8 cellular contexts compared by ENCODE assay signal in the genomic region with DNA sequence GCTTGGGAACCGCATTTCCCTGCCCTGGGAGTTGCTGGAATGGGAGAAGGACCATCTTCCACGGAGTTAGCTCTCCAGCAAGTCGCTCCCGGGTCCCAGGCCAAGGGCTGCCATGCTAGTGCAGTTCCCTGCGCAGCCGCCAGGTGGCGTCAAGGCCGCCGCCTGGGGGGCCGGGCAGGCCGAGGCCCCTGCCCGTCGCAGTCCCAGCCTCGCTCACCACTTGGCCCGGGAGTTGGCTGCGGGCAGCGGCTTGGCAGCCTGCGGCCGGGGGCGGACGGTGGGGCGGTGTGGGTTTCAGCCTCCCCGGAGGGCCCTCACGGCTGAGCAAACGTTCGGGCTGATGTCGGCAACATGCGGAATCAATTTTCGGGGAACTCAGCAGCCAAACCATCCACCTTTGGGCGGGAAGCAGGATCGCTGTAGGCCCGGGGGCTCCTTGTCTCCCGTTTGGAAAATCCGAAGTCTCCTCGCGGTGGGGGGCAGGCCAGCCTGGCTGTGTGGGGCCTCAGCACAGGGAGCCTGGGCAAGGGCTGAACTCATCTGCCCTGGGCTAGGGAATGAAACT.
DNase-seq lines count a peak whose midpoint lies in the region; ATAC-seq and TF ChIP-seq lines count a peak whose summit lies in the region.

No MANE protein-coding gene starts in this region.

- no peaks in the 10 kb centered on the region for H3K4me1 Mint-ChIP-seq in activated T-helper 17 cell treated with anti-CD3 and anti-CD28 coated beads, Interleukin-2, amount 50 U/mL, for 72 hours

- DNase-seq in astrocyte of the hippocampus (ENCODE audit: low read depth, low spot score) (peak; percentile 40), left lung (peak in 1 of 2 donors; percentile 83), NCI-H1694 treated with DMSO at 0.1 percent for 48 hours (lab: John Stamatoyannopoulos, UW) (no peak), NCI-H1105 (lab: John Stamatoyannopoulos, UW) (no peak), NCI-H2171 treated with DMSO at 0.1 percent for 48 hours (lab: John Stamatoyannopoulos, UW) (no peak)

- ATAC-seq in HG03064 (IDR thresholded peaks at IDR 0.05; ENCODE audit: low read depth, unreplicated experiment) (peak; percentile 73), left lung (peak; percentile 66)
- no peak for ATAC-seq in activated T-helper 17 cell treated with anti-CD3 and anti-CD28 coated beads, Interleukin-2, amount 50 U/mL, for 72 hours (replicated peaks)

- H3K4me3 ChIP-seq in left lung = no peak overlapping the region

- H3K9me3 ChIP-seq in left lung = peaks cover 0 to 1% of the 10 kb centered on the region in 2 donors

- H3K27ac Mint-ChIP-seq in activated T-helper 17 cell treated with anti-CD3 and anti-CD28 coated beads, Interleukin-2, amount 50 U/mL, for 72 hours = no peak overlapping the region

- H3K27ac ChIP-seq in left lung = no peak overlapping the region

- no peaks in the 10 kb centered on the region for H3K36me3 Mint-ChIP-seq in activated T-helper 17 cell treated with anti-CD3 and anti-CD28 coated beads, Interleukin-2, amount 50 U/mL, for 72 hours (ENCODE audit: low read depth)

- H3K27me3 Mint-ChIP-seq in activated T-helper 17 cell treated with anti-CD3 and anti-CD28 coated beads, Interleukin-2, amount 50 U/mL, for 72 hours = peaks cover 4% of the 10 kb centered on the region

- intact Hi-C loops in left lung (cut with DNase I) = no loop called here

- no peaks in the 10 kb centered on the region for H3K9me3 Mint-ChIP-seq in activated T-helper 17 cell treated with anti-CD3 and anti-CD28 coated beads, Interleukin-2, amount 50 U/mL, for 72 hours

- TF ChIP-seq CTCF in GM12874 (IDR thresholded peaks at IDR 0.05; ENCODE audit: insufficient read depth, low read depth, low read length) = peak; percentile 96
- TF ChIP-seq CTCF in left lung (IDR thresholded peaks at IDR 0.05) = peak; percentile 65 to 77

- H3K27me3 ChIP-seq in left lung = no peaks in the 10 kb centered on the region

- H3K4me1 ChIP-seq in left lung = no peaks in the 10 kb centered on the region

- no peaks in the 10 kb centered on the region for H3K36me3 ChIP-seq in left lung

- H3K4me3 Mint-ChIP-seq in activated T-helper 17 cell treated with anti-CD3 and anti-CD28 coated beads, Interleukin-2, amount 50 U/mL, for 72 hours = no peak overlapping the region
